Comparison of ENCODE assay signal across 34 cellular contexts in genomic region chr3:105316307-105316706, GRCh38.
"Had no signal": no experiment of that assay in that cellular context is flagged by ENCODE, and none has a peak within 500 bp of the region (broad histone marks: within the 10 kb centered on the region; RNA-seq: fewer than 3 reads in every experiment).

No MANE protein-coding gene starts in this region.

- DNase-seq: activated B cell treated with CpG ODN at 0.5 μM for 24 hours; activated CD4-positive, alpha-beta memory T cell treated with anti-CD3 and anti-CD28 coated beads for 36 hours; activated CD4-positive, alpha-beta T cell treated with anti-CD3 and anti-CD28 coated beads for 4 hours; activated CD4-positive, alpha-beta T cell treated with anti-CD3 and anti-CD28 coated beads, Interleukin-2, amount 10 ng/mL, durations not matched to agents 24 days and 14 days; activated CD4-positive, alpha-beta T cell treated with anti-CD3 and anti-CD28 coated beads, Interleukin-2, amount 50 U/mL, for 1 hour; activated CD4-positive, alpha-beta T cell treated with anti-CD3 and anti-CD28 coated beads, Interleukin-2, amount 50 U/mL, for 4 hours; activated CD4-positive, CD25-positive, alpha-beta regulatory T cell treated with anti-CD3 and anti-CD28 coated beads, Interleukin-2, amount 50 U/mL, for 72 hours; activated CD8-positive, alpha-beta memory T cell treated with anti-CD3 and anti-CD28 coated beads, Interleukin-2, amount 50 U/mL, for 4 hours; activated CD8-positive, alpha-beta T cell treated with anti-CD3 and anti-CD28 coated beads for 36 hours; activated effector memory CD4-positive, alpha-beta T cell treated with anti-CD3 and anti-CD28 coated beads, Interleukin-2, amount 50 U/mL, for 16 hours; activated gamma-delta T cell treated with Interleukin-2 at 50 U/mL for 16 hours; activated naive CD4-positive, alpha-beta T cell; activated naive CD4-positive, alpha-beta T cell treated with anti-CD3 and anti-CD28 coated beads for 36 hours; activated naive CD4-positive, alpha-beta T cell treated with anti-CD3 and anti-CD28 coated beads, Interleukin-2, amount 50 U/mL, for 16 hours; activated naive CD8-positive, alpha-beta T cell treated with anti-CD3 and anti-CD28 coated beads for 36 hours; activated T-cell treated with anti-CD3 and anti-CD28 coated beads for 4 hours; activated T-cell treated with anti-CD3 and anti-CD28 coated beads, Interleukin-2, amount 50 U/mL, for 1 hour; activated T-cell treated with anti-CD3 and anti-CD28 coated beads, Interleukin-2, amount 50 U/mL, for 4 hours; activated T-cell treated with anti-CD3 and anti-CD28 coated beads, Interleukin-2, amount 50 U/mL, for 72 hours; adrenal gland; amniotic stem cell; aorta; body of pancreas; brain microvascular endothelial cell; central memory CD4-positive, alpha-beta T cell; T-helper 2 cell; T-helper 9 cell had no signal

- H3K27me3 Mint-ChIP-seq: activated CD4-positive, alpha-beta memory T cell treated with anti-CD3 and anti-CD28 coated beads for 36 hours; activated CD8-positive, alpha-beta T cell treated with anti-CD3 and anti-CD28 coated beads for 36 hours; activated T-helper 17 cell treated with anti-CD3 and anti-CD28 coated beads, Interleukin-2, amount 50 U/mL, for 72 hours had no signal

- H3K9me3 ChIP-seq: adrenal gland, body of pancreas, breast epithelium had no signal

- H3K4me3 Mint-ChIP-seq: activated B cell treated with CpG ODN at 0.5 μM for 24 hours; activated CD4-positive, alpha-beta memory T cell treated with anti-CD3 and anti-CD28 coated beads for 36 hours; activated CD4-positive, alpha-beta T cell treated with anti-CD3 and anti-CD28 coated beads, Interleukin-2, amount 10 ng/mL, durations not matched to agents 24 days and 14 days; activated CD8-positive, alpha-beta T cell treated with anti-CD3 and anti-CD28 coated beads for 36 hours; activated naive CD4-positive, alpha-beta T cell treated with anti-CD3 and anti-CD28 coated beads for 36 hours; activated naive CD8-positive, alpha-beta T cell treated with anti-CD3 and anti-CD28 coated beads for 36 hours; activated T-cell treated with anti-CD3 and anti-CD28 coated beads, Interleukin-2, amount 50 U/mL, for 4 hours; activated T-cell treated with anti-CD3 and anti-CD28 coated beads, Interleukin-2, amount 50 U/mL, for 72 hours; activated T-helper 1 cell treated with anti-CD3 and anti-CD28 coated beads, Interleukin-12 subunit alpha, Interleukin-12 subunit beta, Interleukin-2, Interleukin-4 antibody, amounts not matched to agents 30 ng/mL and 10 ng/mL and 1 ng/mL, durations not matched to agents 14 hours and 24 hours and 36 hours; activated T-helper 17 cell treated with anti-CD3 and anti-CD28 coated beads, Interleukin-2, amount 50 U/mL, for 72 hours; T-helper 1 cell treated with Interleukin-12 subunit alpha and Interleukin-12 subunit beta and Interleukin-4 antibody, amounts not matched to agents 30 μg/mL and 1 μg/mL, for 36 hours; T-helper 2 cell treated with Interferon-gamma antibody and Interleukin-4, amounts not matched to agents 5 μg/mL and 100 μg/mL, for 36 hours had no signal

- H3K9me3 Mint-ChIP-seq: activated B cell treated with CpG ODN at 0.5 μM for 24 hours; activated CD4-positive, alpha-beta memory T cell treated with anti-CD3 and anti-CD28 coated beads for 36 hours; activated CD4-positive, alpha-beta T cell treated with anti-CD3 and anti-CD28 coated beads, Interleukin-2, amount 10 ng/mL, durations not matched to agents 24 days and 14 days; activated CD8-positive, alpha-beta T cell treated with anti-CD3 and anti-CD28 coated beads for 36 hours; activated naive CD4-positive, alpha-beta T cell treated with anti-CD3 and anti-CD28 coated beads for 36 hours; activated naive CD4-positive, alpha-beta T cell treated with anti-CD3 and anti-CD28 coated beads, Interleukin-2, amount 50 U/mL, for 72 hours; activated T-cell treated with anti-CD3 and anti-CD28 coated beads, Interleukin-2, amount 50 U/mL, for 4 hours; activated T-cell treated with anti-CD3 and anti-CD28 coated beads, Interleukin-2, amount 50 U/mL, for 72 hours; activated T-helper 1 cell treated with anti-CD3 and anti-CD28 coated beads, Interleukin-12 subunit alpha, Interleukin-12 subunit beta, Interleukin-2, Interleukin-4 antibody, amounts not matched to agents 30 ng/mL and 10 ng/mL and 1 ng/mL, durations not matched to agents 14 hours and 24 hours and 36 hours; activated T-helper 17 cell treated with anti-CD3 and anti-CD28 coated beads, Interleukin-2, amount 50 U/mL, for 72 hours; T-helper 1 cell treated with Interleukin-12 subunit alpha and Interleukin-12 subunit beta and Interleukin-4 antibody, amounts not matched to agents 30 μg/mL and 1 μg/mL, for 36 hours; T-helper 2 cell treated with Interferon-gamma antibody and Interleukin-4, amounts not matched to agents 5 μg/mL and 100 μg/mL, for 36 hours had no signal

- H3K4me1 ChIP-seq: adrenal gland, body of pancreas, breast epithelium had no signal

- H3K4me3 ChIP-seq: adrenal gland, body of pancreas, breast epithelium had no signal

- H3K36me3 Mint-ChIP-seq: activated CD4-positive, alpha-beta memory T cell treated with anti-CD3 and anti-CD28 coated beads for 36 hours; activated naive CD4-positive, alpha-beta T cell treated with anti-CD3 and anti-CD28 coated beads, Interleukin-2, amount 50 U/mL, for 72 hours; activated naive CD8-positive, alpha-beta T cell treated with anti-CD3 and anti-CD28 coated beads for 36 hours had no signal

- H3K4me1 Mint-ChIP-seq: activated B cell treated with CpG ODN at 0.5 μM for 24 hours; activated CD4-positive, alpha-beta T cell treated with anti-CD3 and anti-CD28 coated beads, Interleukin-2, amount 10 ng/mL, durations not matched to agents 24 days and 14 days; activated naive CD8-positive, alpha-beta T cell treated with anti-CD3 and anti-CD28 coated beads for 36 hours; activated T-helper 17 cell treated with anti-CD3 and anti-CD28 coated beads, Interleukin-2, amount 50 U/mL, for 72 hours had no signal

- H3K27me3 ChIP-seq: adrenal gland, body of pancreas, brain microvascular endothelial cell, breast epithelium had no signal

- H3K27ac ChIP-seq: body of pancreas, brain microvascular endothelial cell, breast epithelium, VCaP had no signal

- H3K27ac Mint-ChIP-seq: activated B cell treated with CpG ODN at 0.5 μM for 24 hours; activated CD4-positive, alpha-beta memory T cell treated with anti-CD3 and anti-CD28 coated beads for 36 hours; activated CD4-positive, alpha-beta T cell treated with anti-CD3 and anti-CD28 coated beads, Interleukin-2, amount 10 ng/mL, durations not matched to agents 24 days and 14 days; activated CD8-positive, alpha-beta T cell treated with anti-CD3 and anti-CD28 coated beads for 36 hours; activated naive CD4-positive, alpha-beta T cell treated with anti-CD3 and anti-CD28 coated beads for 36 hours; activated naive CD4-positive, alpha-beta T cell treated with anti-CD3 and anti-CD28 coated beads, Interleukin-2, amount 50 U/mL, for 72 hours; activated naive CD8-positive, alpha-beta T cell treated with anti-CD3 and anti-CD28 coated beads for 36 hours; activated T-cell treated with anti-CD3 and anti-CD28 coated beads, Interleukin-2, amount 50 U/mL, for 72 hours; activated T-helper 1 cell treated with anti-CD3 and anti-CD28 coated beads, Interleukin-12 subunit alpha, Interleukin-12 subunit beta, Interleukin-2, Interleukin-4 antibody, amounts not matched to agents 30 ng/mL and 10 ng/mL and 1 ng/mL, durations not matched to agents 14 hours and 24 hours and 36 hours; activated T-helper 17 cell treated with anti-CD3 and anti-CD28 coated beads, Interleukin-2, amount 50 U/mL, for 72 hours; T-helper 1 cell treated with Interleukin-12 subunit alpha and Interleukin-12 subunit beta and Interleukin-4 antibody, amounts not matched to agents 30 μg/mL and 1 μg/mL, for 36 hours; T-helper 2 cell treated with Interferon-gamma antibody and Interleukin-4, amounts not matched to agents 5 μg/mL and 100 μg/mL, for 36 hours had no signal

- H3K36me3 ChIP-seq: adrenal gland, brain microvascular endothelial cell, breast epithelium had no signal

- ATAC-seq: activated CD8-positive, alpha-beta T cell treated with anti-CD3 and anti-CD28 coated beads for 36 hours; activated naive CD4-positive, alpha-beta T cell treated with anti-CD3 and anti-CD28 coated beads, Interleukin-2, amount 50 U/mL, for 72 hours; activated T-cell treated with anti-CD3 and anti-CD28 coated beads, Interleukin-2, amount 50 U/mL, for 4 hours; activated T-cell treated with anti-CD3 and anti-CD28 coated beads, Interleukin-2, amount 50 U/mL, for 72 hours; activated T-helper 17 cell treated with anti-CD3 and anti-CD28 coated beads, Interleukin-2, amount 50 U/mL, for 72 hours; body of pancreas had no signal
